8 cellular contexts compared by ENCODE assay signal in the genomic region with DNA sequence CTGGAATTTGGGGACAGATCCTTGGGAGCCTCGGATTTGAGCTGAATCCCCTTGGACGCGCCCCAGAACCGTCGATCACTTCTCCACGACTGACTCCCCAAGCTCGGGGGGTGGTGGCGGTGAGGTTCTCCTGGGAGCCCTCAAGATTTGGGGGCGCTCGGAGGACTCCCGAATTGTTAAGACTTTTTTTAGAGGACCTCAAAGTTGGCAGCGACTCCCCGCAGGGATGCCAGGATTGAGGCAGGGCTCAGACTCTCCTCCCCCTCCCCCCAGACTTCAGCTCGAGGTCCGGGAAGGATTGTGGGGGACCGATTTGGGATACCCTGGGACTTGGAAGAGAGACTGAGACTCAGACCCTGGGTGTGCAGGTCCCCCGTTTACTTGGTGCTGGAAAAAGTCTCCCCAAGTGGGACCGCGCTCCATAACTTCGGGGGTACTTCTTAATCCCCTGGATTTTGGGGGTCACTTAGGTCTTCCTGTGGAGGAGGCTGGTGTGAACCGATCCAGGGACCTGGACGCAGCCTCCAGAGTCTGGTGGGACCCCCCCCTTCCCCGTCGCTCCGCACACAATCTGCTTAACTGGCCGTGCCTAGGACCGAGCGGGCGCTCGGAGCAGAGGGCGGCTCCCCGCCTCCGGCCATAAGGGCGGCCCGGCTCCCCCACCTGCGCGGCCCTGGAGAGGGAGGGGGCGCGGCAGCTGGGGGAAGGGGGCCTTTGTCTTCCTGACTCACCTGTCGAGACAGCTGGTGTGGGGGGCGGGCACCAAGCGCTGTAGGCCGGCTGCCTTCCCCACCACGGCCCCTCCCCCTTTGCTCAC. TPM values are rescaled to one million over a fixed set of nuclear protein-coding genes. Genes with fewer than 3 reads are reported as not detected.
A peak's percentile ranks its signal among the peaks of the same experiment; 100 is the strongest.
DNase-seq lines count a peak whose midpoint lies in the region; ATAC-seq and TF ChIP-seq lines count a peak whose summit lies in the region.

No MANE protein-coding gene starts in this region.

- no peaks in the 10 kb centered on the region for H3K36me3 ChIP-seq in Peyer's patch

- TF ChIP-seq POLR2A in Peyer's patch (IDR thresholded peaks at IDR 0.05): peak in 1 of 2 donors; percentile 36

- no peak for ATAC-seq in GM18861 (IDR thresholded peaks at IDR 0.05; ENCODE audit: unreplicated experiment)

- TF ChIP-seq CTCF in Peyer's patch (IDR thresholded peaks at IDR 0.05): no peak

- H3K27ac ChIP-seq in Peyer's patch: peak overlapping the region; percentile 93 to 98 (median 98)

- DNase-seq in NCI-H1436 (lab: John Stamatoyannopoulos, UW): peak; percentile 33
- no peak for DNase-seq in NCI-H1436 treated with DMSO at 0.1 percent for 48 hours (lab: John Stamatoyannopoulos, UW)
- DNase-seq in Peyer's patch: peak; percentile 73 to 82 (median 81)
- peak; percentile 62 for DNase-seq in astrocyte of the hippocampus (ENCODE audit: low read depth, low spot score)
- DNase-seq in iPS-NIHi11 (ENCODE audit: low spot score): peak; percentile 63
- peak; percentile 50 to 67 for DNase-seq in stimulated activated CD4-positive, alpha-beta T cell treated with anti-CD3 and anti-CD28 coated beads, Interleukin-2, amount 100 ng/mL, for 24 hours
- DNase-seq in NOMO-1 treated with DMSO at 0.1 percent for 48 hours (lab: John Stamatoyannopoulos, UW; ENCODE audit: unreplicated experiment): no peak

- H3K9me3 ChIP-seq in Peyer's patch: no peaks in the 10 kb centered on the region

- H3K27me3 ChIP-seq in Peyer's patch: no peaks in the 10 kb centered on the region

- H3K4me1 ChIP-seq in Peyer's patch: peaks cover 0 to 47% (median 10%) of the 10 kb centered on the region in 4 donors

- H3K4me3 ChIP-seq in Peyer's patch: peak overlapping the region; percentile 84 to 100 (median 100)

RNA-seq across cellular contexts. Expression of a gene that starts 0.8 kb away (rescaled TPM):
- 100 to 1,000 TPM in 3 of 4 donors, 10 to 100 TPM in 1; 81.7 to 123 (median 112) TPM for total RNA-seq in Peyer's patch

RNA-seq across cellular contexts. Expression of a gene that starts 9.8 kb away (rescaled TPM):
- 1 to 10 TPM in 2 of 4 donors, not detected in 2; 1.5 to 1.7 TPM for total RNA-seq in Peyer's patch

RNA-seq across cellular contexts. Expression of a gene that starts 11.2 kb away (rescaled TPM):
- total RNA-seq in Peyer's patch: 10 to 100 TPM in 1 of 4 donors, 1 to 10 TPM in 2, under 1 TPM in 1; 0.53 to 42.1 (median 4.3) TPM

RNA-seq across cellular contexts. Expression of a gene that starts 40.3 kb away (rescaled TPM):
- total RNA-seq in Peyer's patch: 10 to 100 TPM in 2 of 4 donors, 1 to 10 TPM in 1, under 1 TPM in 1; 0.85 to 56.1 (median 9.6) TPM

Comparison
In these comparisons a context has a peak if more than half of its experiments do, and no peak if none do; other contexts are left out.
1. DNase-seq: peak in NCI-H1436 (single experiment), Peyer's patch (3 of 3), astrocyte of the hippocampus (single experiment), iPS-NIHi11 (single experiment) and stimulated activated CD4-positive, alpha-beta T cell treated with anti-CD3 and anti-CD28 coated beads, Interleukin-2, amount 100 ng/mL, for 24 hours (2 of 2); none in NCI-H1436 treated with DMSO at 0.1 percent for 48 hours (single experiment) and NOMO-1 treated with DMSO at 0.1 percent for 48 hours (single experiment).